10 cellular contexts compared by ENCODE assay signal in genomic region chr12:124423683-124424515, GRCh38.
DNase-seq lines count a peak whose midpoint lies in the region; ATAC-seq, FAIRE-seq and TF ChIP-seq lines count a peak whose summit lies in the region.
"Had no signal": no experiment of that assay in that cellular context is flagged by ENCODE, and none has a peak within 500 bp of the region (broad histone marks: within the 10 kb centered on the region; RNA-seq: fewer than 3 reads in every experiment).

No MANE protein-coding gene starts in this region.

- no peak for TF ChIP-seq RAD21 in GM12878 (IDR thresholded peaks at IDR 0.05; ENCODE audit: insufficient read depth, low read depth, low read length)

- H2BK120ac ChIP-seq in H9 (ENCODE audit: low read depth, low read length, poor library complexity, severe bottlenecking): no peak overlapping the region

- no peak overlapping the region for H3K23ac ChIP-seq in H9 (ENCODE audit: insufficient read length, low read depth, low read length)

- H3K4me3 ChIP-seq in GM12878 (no peak overlapping the region), right lobe of liver (no peak overlapping the region)

- CTCF ChIA-PET in GM12878 (lab: Yijun Ruan, JAX): no interaction called here

- no peak overlapping the region for H2BK12ac ChIP-seq in H9 (ENCODE audit: insufficient read length, low read depth, low read length)

- no peak overlapping the region for H4K91ac ChIP-seq in H9 (ENCODE audit: insufficient read length, low read depth, low read length)

- H2BK20ac ChIP-seq in H9 (ENCODE audit: low read depth, low read length, poor library complexity, severe bottlenecking): no peak overlapping the region

- peaks cover 24 to 73% (median 64%) of the 10 kb centered on the region in 3 experiments; a peak in 6 of 7 replicates for H3K36me3 Mint-ChIP-seq in H9 (ENCODE audit: insufficient read depth in 1 of 3, low read depth in 3 of 3)

- H3K4me1 ChIP-seq in H9 (ENCODE audit: insufficient read depth, low read length): no peaks in the 10 kb centered on the region; the same call in 1 of the 2 replicates
- H3K4me1 ChIP-seq in GM12878 (ENCODE audit: control insufficient read depth, insufficient read depth, low read length): no peaks in the 10 kb centered on the region
- H3K4me1 ChIP-seq in right lobe of liver: peaks cover 0 to 25% (median 9%) of the 10 kb centered on the region in 4 donors

- peaks cover 9 to 29% of the 10 kb centered on the region in 2 experiments for H3K4me1 Mint-ChIP-seq in H9

- WGBS in H9 (ENCODE audit: extremely low coverage, insufficient read length, low lambda C conversion rate): no CpG with 5 or more reads among the region's 27 CpGs
- 90% methylated on average over 27 of the region's 27 CpGs for WGBS in GM12878 (ENCODE audit: insufficient coverage, insufficient replicate concordance, low lambda C conversion rate, missing lambda C conversion rate)
- WGBS in right lobe of liver (ENCODE audit: insufficient coverage, low coverage, low lambda C conversion rate, missing lambda C conversion rate): 77% methylated on average over 15 of the region's 27 CpGs

- H2AFZ ChIP-seq in H9 (ENCODE audit: low read length) (no peak overlapping the region), GM12878 (ENCODE audit: control insufficient read depth, low read depth, low read length) (no peak overlapping the region)

- TF ChIP-seq CTCF in H9 (conservative IDR thresholded peaks at IDR 0.05) (no peak), GM12878 (IDR thresholded peaks at IDR 0.05 in 2 of 3, conservative IDR thresholded peaks at IDR 0.05 in 1 of 3; ENCODE audit: control insufficient read depth in 2 of 3, extremely low read depth in 1 of 3, insufficient read depth in 1 of 3, low read depth in 3 of 3, low read length in 3 of 3) (no peak), right lobe of liver (IDR thresholded peaks at IDR 0.05) (no peak)

- FAIRE-seq in GM12878 (lab: Jason Lieb, UNC): no peak

- H3K18ac ChIP-seq in H9 (ENCODE audit: insufficient read length, low read depth, low read length): no peak overlapping the region

- no peaks in the 10 kb centered on the region for H4K20me1 ChIP-seq in H9 (ENCODE audit: control insufficient read depth, insufficient read depth, insufficient read length)
- H4K20me1 ChIP-seq in GM12878 (ENCODE audit: control insufficient read depth, insufficient read depth): no peaks in the 10 kb centered on the region

- BruUV-seq in GM12878 (replicated peaks; lab: Mats Ljungman, UMichigan): no TSS peak

- H3K9me3 ChIP-seq in H9 (ENCODE audit: control insufficient read depth, low read depth, low read length) (no peaks in the 10 kb centered on the region), GM12878 (replicated peaks; ENCODE audit: control insufficient read depth, insufficient read depth, low read length) (no peaks in the 10 kb centered on the region), right lobe of liver (no peaks in the 10 kb centered on the region)
- H3K9me3 ChIP-seq: neutrophil had no signal

- no peaks in the 10 kb centered on the region for H3K27me3 ChIP-seq in H9 (ENCODE audit: insufficient read depth, low read length)
- no peaks in the 10 kb centered on the region for H3K27me3 ChIP-seq in GM12878 (replicated peaks in 1 of 2; ENCODE audit: control insufficient read depth in 2 of 2, insufficient read depth in 2 of 2, low read length in 1 of 2)
- no peaks in the 10 kb centered on the region for H3K27me3 ChIP-seq in right lobe of liver
- H3K27me3 ChIP-seq: neutrophil had no signal

- H3K79me1 ChIP-seq in H9 (ENCODE audit: insufficient read depth, low read depth, low read length, poor library complexity, severe bottlenecking): no peaks in the 10 kb centered on the region

- H3K14ac ChIP-seq in H9 (ENCODE audit: insufficient read depth, low read length): no peak overlapping the region

- no peaks in the 10 kb centered on the region for H3K23me2 ChIP-seq in H9 (ENCODE audit: insufficient read length, low read depth, low read length, poor library complexity, severe bottlenecking)

- in situ Hi-C loops in GM12878 (cut with MboI): no loop called here

- no peaks in the 10 kb centered on the region for H3K9me3 Mint-ChIP-seq in H9

- RAD21 ChIA-PET in GM12878 (lab: Charles Lee; ENCODE audit: unreplicated experiment): no interaction called here

- H3K27me3 Mint-ChIP-seq in H9 (ENCODE audit: low read depth): no peaks in the 10 kb centered on the region

- no peak overlapping the region for H2AK5ac ChIP-seq in H9 (ENCODE audit: insufficient read length, low read length)

- H4K5ac ChIP-seq in H9 (ENCODE audit: insufficient read length, low read depth, low read length): no peak overlapping the region

- no peak overlapping the region for H3K9ac ChIP-seq in H9 (ENCODE audit: extremely low read depth, insufficient read length, low read length)
- no peak overlapping the region for H3K9ac ChIP-seq in GM12878 (ENCODE audit: control insufficient read depth, insufficient read depth, low read length)

- H3K4me2 ChIP-seq in H9 (ENCODE audit: insufficient read depth, insufficient read length, low read length): no peak overlapping the region
- no peak overlapping the region for H3K4me2 ChIP-seq in GM12878 (ENCODE audit: control insufficient read depth, insufficient read depth)

- TF ChIP-seq POLR2A in GM12878 (IDR thresholded peaks at IDR 0.05; ENCODE audit: low read depth, low read length) (no peak), right lobe of liver (IDR thresholded peaks at IDR 0.05) (no peak)

- H3K4me3 Mint-ChIP-seq in H9: no peak overlapping the region; a peak in 1 of 5 replicates

- intact Hi-C loops in GM12878 (cut with micrococcal nuclease; ENCODE audit: unreplicated experiment) (no loop called here), right lobe of liver (cut with DNase I) (no loop called here)

- H3K79me2 ChIP-seq in H9 (ENCODE audit: insufficient read depth, low read length): no peaks in the 10 kb centered on the region
- no peaks in the 10 kb centered on the region for H3K79me2 ChIP-seq in GM12878 (ENCODE audit: control insufficient read depth, insufficient read depth, low read length)

- no peak overlapping the region for H3K4ac ChIP-seq in H9 (ENCODE audit: low read depth, low read length)

- POLR2A ChIA-PET in GM12878 (lab: Charles Lee): no interaction called here

- H3K27ac Mint-ChIP-seq in H9: peak overlapping the region; percentile 72 to 90 (median 85); a peak in 6 of 7 replicates

- no peak overlapping the region for H2BK5ac ChIP-seq in H9 (ENCODE audit: insufficient read length, low read length)

- no peak for ATAC-seq in GM12878
- ATAC-seq in right lobe of liver: no peak
- no peak for ATAC-seq in GM21528 (IDR thresholded peaks at IDR 0.05; ENCODE audit: low FRiP score, unreplicated experiment)

- H3T11ph ChIP-seq in H9 (ENCODE audit: low read length): no peak overlapping the region

- TF ChIP-seq EP300 in GM12878 (IDR thresholded peaks at IDR 0.05; ENCODE audit: borderline replicate concordance in 1 of 2, control insufficient read depth in 1 of 2, low read depth in 2 of 2, low read length in 2 of 2): no peak

- no peak overlapping the region for H4K8ac ChIP-seq in H9 (replicated peaks; ENCODE audit: insufficient read length, low read depth, low read length)

- SMC1A ChIA-PET in GM12878 (lab: Charles Lee; ENCODE audit: uncharacterized antibody, unreplicated experiment): no interaction called here

- DNase-seq in H9 (no peak), GM12878 (ENCODE audit: low read depth, low spot score) (no peak), right lobe of liver (no peak), AG08396 (ENCODE audit: low spot score) (no peak), NCI-H2227 treated with DMSO at 0.1 percent for 48 hours (lab: John Stamatoyannopoulos, UW) (no peak), NOMO-1 (lab: John Stamatoyannopoulos, UW; ENCODE audit: unreplicated experiment in 2 of 2) (no peak)
- peak; percentile 10 to 36 for DNase-seq in stimulated activated CD8-positive, alpha-beta memory T cell treated with anti-CD3 and anti-CD28 coated beads, Interleukin-15, amount 100 ng/mL, for 4 hours (ENCODE audit: low read depth in 2 of 2)
- DNase-seq: activated gamma-delta T cell treated with Interleukin-2 at 50 U/mL for 16 hours had no signal

- H3K27ac ChIP-seq in H9 (ENCODE audit: insufficient read length, low read depth, low read length) (no peak overlapping the region), GM12878 (ENCODE audit: control insufficient read depth, insufficient read depth) (no peak overlapping the region), right lobe of liver (peak overlapping the region; percentile 41 to 56 (median 55))
- H3K27ac ChIP-seq: neutrophil had no signal

- H3K56ac ChIP-seq in H9 (ENCODE audit: insufficient read length, low read depth, low read length): no peak overlapping the region

- H2BK15ac ChIP-seq in H9 (ENCODE audit: low read depth, low read length): no peak overlapping the region

- peaks cover 13 to 29% of the 10 kb centered on the region in 2 experiments for H3K36me3 ChIP-seq in GM12878 (ENCODE audit: control insufficient read depth in 2 of 2, insufficient read depth in 2 of 2, low read length in 1 of 2)
- peaks cover 0 to 21% (median 0%) of the 10 kb centered on the region in 4 donors for H3K36me3 ChIP-seq in right lobe of liver

TF ChIP-seq in GM12878, 131 proteins besides CTCF, POLR2A, EP300 and RAD21:
- TF ChIP-seq POLR2AphosphoS5 (IDR thresholded peaks at IDR 0.05; ENCODE audit: low read length): peak; percentile 14; the same call in 1 of the 2 replicates
- no peak for TF ChIP-seq SIN3A (IDR thresholded peaks at IDR 0.05; ENCODE audit: low read depth, low read length)
- TF ChIP-seq PAX8 (IDR thresholded peaks at IDR 0.05): no peak

Comparison
In these comparisons a context has a peak if more than half of its experiments do, and no peak if none do; other contexts are left out.
1. DNase-seq: peak in stimulated activated CD8-positive, alpha-beta memory T cell treated with anti-CD3 and anti-CD28 coated beads, Interleukin-15, amount 100 ng/mL, for 4 hours (2 of 2); none in H9 (single experiment), GM12878 (single experiment), right lobe of liver (0 of 3), AG08396 (single experiment), NCI-H2227 treated with DMSO at 0.1 percent for 48 hours (single experiment) and NOMO-1 (0 of 2).
2. H3K27ac ChIP-seq: peak in right lobe of liver (3 of 3); none in H9 (single experiment) and GM12878 (single experiment).